In genomic region chrX:39162322-39162721, GRCh38 we compare ENCODE assay signal across 7 cellular contexts.
DNase-seq lines count a peak whose midpoint lies in the region; ATAC-seq, FAIRE-seq and TF ChIP-seq lines count a peak whose summit lies in the region.

No MANE protein-coding gene starts in this region.

- H3K27ac ChIP-seq in ascending aorta (no peak overlapping the region), suprapubic skin (no peak overlapping the region), HepG2 (ENCODE audit: extremely low read length, insufficient read depth, low read length) (no peak overlapping the region)

- DNase-seq in T-helper 2 cell treated with Interferon-gamma antibody and Interleukin-4, amounts not matched to agents 5 μg/mL and 100 μg/mL, for 36 hours (ENCODE audit: low spot score) = peak; percentile 57
- DNase-seq in ascending aorta (ENCODE audit: low spot score in 2 of 2) (no peak), memory B cell (ENCODE audit: low spot score in 2 of 2) (no peak), suprapubic skin (ENCODE audit: low spot score in 2 of 2) (no peak), HepG2 (ENCODE audit: low spot score) (no peak)

- no peaks in the 10 kb centered on the region for H3K27me3 Mint-ChIP-seq in T-helper 2 cell treated with Interferon-gamma antibody and Interleukin-4, amounts not matched to agents 5 μg/mL and 100 μg/mL, for 36 hours (ENCODE audit: low read depth)
- H3K27me3 Mint-ChIP-seq in memory B cell = peaks cover 29% of the 10 kb centered on the region

- no peak for TF ChIP-seq EP300 in suprapubic skin (IDR thresholded peaks at IDR 0.05)
- TF ChIP-seq EP300 in HepG2 (IDR thresholded peaks at IDR 0.05; ENCODE audit: low read depth in 2 of 2, low read length in 2 of 2) = no peak
- TF ChIP-seq EP300 in HepG2 (CRISPR knock-in tag; IDR thresholded peaks at IDR 0.05; ENCODE audit: borderline replicate concordance) = no peak

- TF ChIP-seq RAD21 in HepG2 (CRISPR knock-in tag; IDR thresholded peaks at IDR 0.05) = no peak

- H2AFZ ChIP-seq in HepG2 (ENCODE audit: low read length) = no peak overlapping the region

- no TSS peak for BruUV-seq in HepG2 (replicated peaks; lab: Mats Ljungman, UMichigan)

- 26% methylated on average over 28 of the region's 29 CpGs for WGBS in suprapubic skin
- WGBS in HepG2 (ENCODE audit: low lambda C conversion rate) = 50% methylated on average over 1 of the region's 29 CpGs

- no peaks in the 10 kb centered on the region for H3K9me3 Mint-ChIP-seq in T-helper 2 cell treated with Interferon-gamma antibody and Interleukin-4, amounts not matched to agents 5 μg/mL and 100 μg/mL, for 36 hours
- H3K9me3 Mint-ChIP-seq in memory B cell = no peaks in the 10 kb centered on the region

- no peaks in the 10 kb centered on the region for H3K4me1 ChIP-seq in ascending aorta
- H3K4me1 ChIP-seq in suprapubic skin = peaks cover 18% of the 10 kb centered on the region
- no peaks in the 10 kb centered on the region for H3K4me1 ChIP-seq in HepG2 (ENCODE audit: insufficient read depth, low read length)

- peaks cover 58% of the 10 kb centered on the region for H3K4me1 Mint-ChIP-seq in T-helper 2 cell treated with Interferon-gamma antibody and Interleukin-4, amounts not matched to agents 5 μg/mL and 100 μg/mL, for 36 hours (ENCODE audit: low read depth)
- peaks cover 19% of the 10 kb centered on the region for H3K4me1 Mint-ChIP-seq in memory B cell

- H3K4me2 ChIP-seq in HepG2 (ENCODE audit: low read depth, low read length) = no peak overlapping the region

- peak overlapping the region; percentile 30 to 52 for H3K4me3 ChIP-seq in ascending aorta
- H3K4me3 ChIP-seq in suprapubic skin = peak overlapping the region; percentile 17
- no peak overlapping the region for H3K4me3 ChIP-seq in HepG2 (replicated peaks in 1 of 3; ENCODE audit: insufficient read depth in 1 of 3, low read depth in 2 of 3, low read length in 3 of 3)

- no peak for FAIRE-seq in HepG2 (lab: Jason Lieb, UNC)

- intact Hi-C loops in ascending aorta (cut with DNase I) = no loop called here
- intact Hi-C loops in HepG2 (cut with micrococcal nuclease; ENCODE audit: unreplicated experiment) = no loop called here

- ATAC-seq in memory B cell (ENCODE audit: low read depth) = peak; percentile 43
- no peak for ATAC-seq in GM18909 (IDR thresholded peaks at IDR 0.05; ENCODE audit: poor library complexity, unreplicated experiment)
- ATAC-seq in GM21515 (IDR thresholded peaks at IDR 0.05; ENCODE audit: unreplicated experiment) = no peak
- no peak for ATAC-seq in HepG2

- H3K27me3 ChIP-seq in ascending aorta (no peaks in the 10 kb centered on the region), suprapubic skin (no peaks in the 10 kb centered on the region), HepG2 (ENCODE audit: control insufficient read depth in 1 of 2, insufficient read depth in 2 of 2, low read length in 2 of 2) (no peaks in the 10 kb centered on the region)

- H3K36me3 ChIP-seq in ascending aorta (no peaks in the 10 kb centered on the region), suprapubic skin (no peaks in the 10 kb centered on the region), HepG2 (replicated peaks in 1 of 2; ENCODE audit: control insufficient read depth in 1 of 2, insufficient read depth in 2 of 2, low read length in 2 of 2) (no peaks in the 10 kb centered on the region)

- no peak overlapping the region for H3K9ac ChIP-seq in HepG2 (ENCODE audit: insufficient read depth, low read depth, low read length)

- POLR2A ChIA-PET in HepG2 (lab: Yijun Ruan, JAX) = no interaction called here

- no peak for TF ChIP-seq POLR2A in suprapubic skin (IDR thresholded peaks at IDR 0.05)
- TF ChIP-seq POLR2A in HepG2 (IDR thresholded peaks at IDR 0.05; ENCODE audit: insufficient read depth in 1 of 2, low read depth in 2 of 2, low read length in 2 of 2) = no peak

- H4K20me1 ChIP-seq in HepG2 (ENCODE audit: insufficient read depth, low read length) = no peaks in the 10 kb centered on the region

- no peaks in the 10 kb centered on the region for H3K79me2 ChIP-seq in HepG2 (ENCODE audit: insufficient read depth, low read length)

- peak overlapping the region; percentile 83 for H3K27ac Mint-ChIP-seq in T-helper 2 cell treated with Interferon-gamma antibody and Interleukin-4, amounts not matched to agents 5 μg/mL and 100 μg/mL, for 36 hours
- H3K27ac Mint-ChIP-seq in memory B cell = no peak overlapping the region

- in situ Hi-C loops in HepG2 (cut with HindIII; ENCODE audit: extremely low pct_ligation_motif_present, low pct_unique_long_range_greater_than_20kb) = no loop called here

- CTCF ChIA-PET in HepG2 (lab: Yijun Ruan, JAX; ENCODE audit: low intra/inter-chr PET ratio, low total read pairs) = no interaction called here

- H3K9me3 ChIP-seq in ascending aorta (no peaks in the 10 kb centered on the region), suprapubic skin (no peaks in the 10 kb centered on the region), HepG2 (ENCODE audit: low read length) (no peaks in the 10 kb centered on the region)

- TF ChIP-seq CTCF in ascending aorta (IDR thresholded peaks at IDR 0.05) (peak in 2 of 3 experiments; percentile 27 to 51), suprapubic skin (IDR thresholded peaks at IDR 0.05) (peak in 1 of 2 donors; percentile 30), HepG2 (CRISPR knock-in tag; IDR thresholded peaks at IDR 0.05) (no peak)

- H3K4me3 Mint-ChIP-seq in T-helper 2 cell treated with Interferon-gamma antibody and Interleukin-4, amounts not matched to agents 5 μg/mL and 100 μg/mL, for 36 hours = peak overlapping the region; percentile 73
- peak overlapping the region; percentile 28 for H3K4me3 Mint-ChIP-seq in memory B cell

- H3K36me3 Mint-ChIP-seq in T-helper 2 cell treated with Interferon-gamma antibody and Interleukin-4, amounts not matched to agents 5 μg/mL and 100 μg/mL, for 36 hours (ENCODE audit: low read depth) = no peaks in the 10 kb centered on the region
- no peaks in the 10 kb centered on the region for H3K36me3 Mint-ChIP-seq in memory B cell

TF ChIP-seq in HepG2, 621 proteins besides CTCF, POLR2A, EP300 and RAD21 (continues in another document):
- TF ChIP-seq, protein P1, sequence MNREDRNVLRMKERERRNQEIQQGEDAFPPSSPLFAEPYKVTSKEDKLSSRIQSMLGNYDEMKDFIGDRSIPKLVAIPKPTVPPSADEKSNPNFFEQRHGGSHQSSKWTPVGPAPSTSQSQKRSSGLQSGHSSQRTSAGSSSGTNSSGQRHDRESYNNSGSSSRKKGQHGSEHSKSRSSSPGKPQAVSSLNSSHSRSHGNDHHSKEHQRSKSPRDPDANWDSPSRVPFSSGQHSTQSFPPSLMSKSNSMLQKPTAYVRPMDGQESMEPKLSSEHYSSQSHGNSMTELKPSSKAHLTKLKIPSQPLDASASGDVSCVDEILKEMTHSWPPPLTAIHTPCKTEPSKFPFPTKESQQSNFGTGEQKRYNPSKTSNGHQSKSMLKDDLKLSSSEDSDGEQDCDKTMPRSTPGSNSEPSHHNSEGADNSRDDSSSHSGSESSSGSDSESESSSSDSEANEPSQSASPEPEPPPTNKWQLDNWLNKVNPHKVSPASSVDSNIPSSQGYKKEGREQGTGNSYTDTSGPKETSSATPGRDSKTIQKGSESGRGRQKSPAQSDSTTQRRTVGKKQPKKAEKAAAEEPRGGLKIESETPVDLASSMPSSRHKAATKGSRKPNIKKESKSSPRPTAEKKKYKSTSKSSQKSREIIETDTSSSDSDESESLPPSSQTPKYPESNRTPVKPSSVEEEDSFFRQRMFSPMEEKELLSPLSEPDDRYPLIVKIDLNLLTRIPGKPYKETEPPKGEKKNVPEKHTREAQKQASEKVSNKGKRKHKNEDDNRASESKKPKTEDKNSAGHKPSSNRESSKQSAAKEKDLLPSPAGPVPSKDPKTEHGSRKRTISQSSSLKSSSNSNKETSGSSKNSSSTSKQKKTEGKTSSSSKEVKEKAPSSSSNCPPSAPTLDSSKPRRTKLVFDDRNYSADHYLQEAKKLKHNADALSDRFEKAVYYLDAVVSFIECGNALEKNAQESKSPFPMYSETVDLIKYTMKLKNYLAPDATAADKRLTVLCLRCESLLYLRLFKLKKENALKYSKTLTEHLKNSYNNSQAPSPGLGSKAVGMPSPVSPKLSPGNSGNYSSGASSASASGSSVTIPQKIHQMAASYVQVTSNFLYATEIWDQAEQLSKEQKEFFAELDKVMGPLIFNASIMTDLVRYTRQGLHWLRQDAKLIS (CRISPR knock-in tag; IDR thresholded peaks at IDR 0.05) = no peak
- TF ChIP-seq PAX8 (CRISPR knock-in tag; IDR thresholded peaks at IDR 0.05; ENCODE audit: borderline replicate concordance) (no peak), ATF3 (CRISPR knock-in tag; IDR thresholded peaks at IDR 0.05) (no peak), DPF2 (CRISPR knock-in tag; IDR thresholded peaks at IDR 0.05; ENCODE audit: borderline replicate concordance, low read depth) (no peak), PLRG1 (conservative IDR thresholded peaks at IDR 0.05) (no peak), SMC3 (IDR thresholded peaks at IDR 0.05; ENCODE audit: low read length) (no peak), SOX5 (CRISPR knock-in tag; IDR thresholded peaks at IDR 0.05; ENCODE audit: borderline replicate concordance) (no peak), ZFX (CRISPR knock-in tag; IDR thresholded peaks at IDR 0.05; ENCODE audit: low read depth) (no peak), ASH2L (IDR thresholded peaks at IDR 0.05; ENCODE audit: insufficient read length, low read depth, low read length) (no peak), TEAD3 (CRISPR knock-in tag; optimal IDR thresholded peaks at IDR 0.05; ENCODE audit: borderline replicate concordance) (no peak)
- TF ChIP-seq, protein P2, sequence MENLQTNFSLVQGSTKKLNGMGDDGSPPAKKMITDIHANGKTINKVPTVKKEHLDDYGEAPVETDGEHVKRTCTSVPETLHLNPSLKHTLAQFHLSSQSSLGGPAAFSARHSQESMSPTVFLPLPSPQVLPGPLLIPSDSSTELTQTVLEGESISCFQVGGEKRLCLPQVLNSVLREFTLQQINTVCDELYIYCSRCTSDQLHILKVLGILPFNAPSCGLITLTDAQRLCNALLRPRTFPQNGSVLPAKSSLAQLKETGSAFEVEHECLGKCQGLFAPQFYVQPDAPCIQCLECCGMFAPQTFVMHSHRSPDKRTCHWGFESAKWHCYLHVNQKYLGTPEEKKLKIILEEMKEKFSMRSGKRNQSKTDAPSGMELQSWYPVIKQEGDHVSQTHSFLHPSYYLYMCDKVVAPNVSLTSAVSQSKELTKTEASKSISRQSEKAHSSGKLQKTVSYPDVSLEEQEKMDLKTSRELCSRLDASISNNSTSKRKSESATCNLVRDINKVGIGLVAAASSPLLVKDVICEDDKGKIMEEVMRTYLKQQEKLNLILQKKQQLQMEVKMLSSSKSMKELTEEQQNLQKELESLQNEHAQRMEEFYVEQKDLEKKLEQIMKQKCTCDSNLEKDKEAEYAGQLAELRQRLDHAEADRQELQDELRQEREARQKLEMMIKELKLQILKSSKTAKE (CRISPR knock-in tag; IDR thresholded peaks at IDR 0.05; ENCODE audit: borderline replicate concordance) = no peak

Comparison
In these comparisons a context has a peak if more than half of its experiments do, and no peak if none do; other contexts are left out.
1. H3K4me3 ChIP-seq: peak in ascending aorta (2 of 2) and suprapubic skin (single experiment); none in HepG2 (0 of 3).